Comparison of ENCODE assay signal across 8 cellular contexts in genomic region chr10:31133251-31133627, GRCh38.
DNase-seq lines count a peak whose midpoint lies in the region; ATAC-seq and TF ChIP-seq lines count a peak whose summit lies in the region.

No MANE protein-coding gene starts in this region.

- H3K27ac ChIP-seq in right lobe of liver: peak overlapping the region in 1 of 3 donors; percentile 60
- peak overlapping the region; percentile 82 for H3K27ac ChIP-seq in substantia nigra (ENCODE audit: low read depth, low read length, poor library complexity, severe bottlenecking)

- peak overlapping the region; percentile 65 for H3K4me3 Mint-ChIP-seq in activated CD4-positive, alpha-beta T cell treated with anti-CD3 and anti-CD28 coated beads, Interleukin-2, amount 10 ng/mL, durations not matched to agents 7 days and 5 days
- H3K4me3 Mint-ChIP-seq in activated naive CD8-positive, alpha-beta T cell: peak overlapping the region; percentile 71

- no peaks in the 10 kb centered on the region for H3K9me3 Mint-ChIP-seq in activated CD4-positive, alpha-beta T cell treated with anti-CD3 and anti-CD28 coated beads, Interleukin-2, amount 10 ng/mL, durations not matched to agents 7 days and 5 days
- no peaks in the 10 kb centered on the region for H3K9me3 Mint-ChIP-seq in activated naive CD8-positive, alpha-beta T cell (ENCODE audit: low read depth)

- no peak for ATAC-seq in right lobe of liver
- no peak for ATAC-seq in HG03039 (IDR thresholded peaks at IDR 0.05; ENCODE audit: unreplicated experiment)
- no peak for ATAC-seq in GM19324 (IDR thresholded peaks at IDR 0.05; ENCODE audit: low FRiP score, unreplicated experiment)

- peaks cover 0 to 9% (median 0%) of the 10 kb centered on the region in 4 donors for H3K4me1 ChIP-seq in right lobe of liver

- DNase-seq in activated CD4-positive, alpha-beta T cell treated with anti-CD3 and anti-CD28 coated beads, Interleukin-2, amount 10 ng/mL, durations not matched to agents 7 days and 5 days: no peak
- DNase-seq in activated CD4-positive, alpha-beta T cell treated with anti-CD3 and anti-CD28 coated beads for 1 hour: no peak
- no peak for DNase-seq in right lobe of liver
- no peak for DNase-seq in substantia nigra (lab: John Stamatoyannopoulos, UW)
- no peak for DNase-seq in HUDEP-2 (lab: John Stamatoyannopoulos, UW; ENCODE audit: unreplicated experiment in 76 of 76)

- peak overlapping the region; percentile 80 for H3K27ac Mint-ChIP-seq in activated CD4-positive, alpha-beta T cell treated with anti-CD3 and anti-CD28 coated beads, Interleukin-2, amount 10 ng/mL, durations not matched to agents 7 days and 5 days
- H3K27ac Mint-ChIP-seq in activated naive CD8-positive, alpha-beta T cell: peak overlapping the region; percentile 89

- 61% methylated on average over 10 of the region's 10 CpGs for WGBS in right lobe of liver (ENCODE audit: insufficient coverage, low coverage, low lambda C conversion rate, missing lambda C conversion rate)

- no peaks in the 10 kb centered on the region for H3K9me3 ChIP-seq in right lobe of liver

- no peaks in the 10 kb centered on the region for H3K36me3 ChIP-seq in right lobe of liver

- H3K4me3 ChIP-seq in right lobe of liver: peak overlapping the region in 2 of 3 donors; percentile 38 to 48

- peaks cover 44% of the 10 kb centered on the region for H3K4me1 Mint-ChIP-seq in activated CD4-positive, alpha-beta T cell treated with anti-CD3 and anti-CD28 coated beads, Interleukin-2, amount 10 ng/mL, durations not matched to agents 7 days and 5 days
- peaks cover 43% of the 10 kb centered on the region for H3K4me1 Mint-ChIP-seq in activated naive CD8-positive, alpha-beta T cell (ENCODE audit: low read depth)

- no peaks in the 10 kb centered on the region for H3K27me3 ChIP-seq in right lobe of liver

- H3K27me3 Mint-ChIP-seq in activated CD4-positive, alpha-beta T cell treated with anti-CD3 and anti-CD28 coated beads, Interleukin-2, amount 10 ng/mL, durations not matched to agents 7 days and 5 days: no peaks in the 10 kb centered on the region
- no peaks in the 10 kb centered on the region for H3K27me3 Mint-ChIP-seq in activated naive CD8-positive, alpha-beta T cell

- no peak for TF ChIP-seq POLR2A in right lobe of liver (IDR thresholded peaks at IDR 0.05)

- intact Hi-C loops in right lobe of liver (cut with DNase I): no loop called here

- no peaks in the 10 kb centered on the region for H3K36me3 Mint-ChIP-seq in activated CD4-positive, alpha-beta T cell treated with anti-CD3 and anti-CD28 coated beads, Interleukin-2, amount 10 ng/mL, durations not matched to agents 7 days and 5 days (ENCODE audit: low read depth)
- H3K36me3 Mint-ChIP-seq in activated naive CD8-positive, alpha-beta T cell: no peaks in the 10 kb centered on the region

- POLR2A ChIA-PET in activated CD4-positive, alpha-beta T cell treated with anti-CD3 and anti-CD28 coated beads, Interleukin-2, amount 10 ng/mL, durations not matched to agents 7 days and 5 days (lab: Charles Lee): no interaction called here

- TF ChIP-seq CTCF in right lobe of liver (IDR thresholded peaks at IDR 0.05): no peak

- CTCF ChIA-PET in activated CD4-positive, alpha-beta T cell treated with anti-CD3 and anti-CD28 coated beads, Interleukin-2, amount 10 ng/mL, durations not matched to agents 7 days and 5 days (lab: Charles Lee): interaction anchor here (1.0 to 1.6 kb wide), 3 partner anchors 9 to 33 kb away, joined by 3 to 4 read pairs (median 3); no protein-coding TSS in a partner anchor
